In genomic region chr14:68662826-68663225, GRCh38 we compare ENCODE assay signal across 8 cellular contexts.
A peak's percentile ranks its signal among the peaks of the same experiment; 100 is the strongest.
DNase-seq lines count a peak whose midpoint lies in the region; ATAC-seq and TF ChIP-seq lines count a peak whose summit lies in the region.
"Not testable (repeated sequence)": the region's sequence is repeated elsewhere in the genome, so short reads cannot be mapped to it uniquely, and the experiment has no call there.

No MANE protein-coding gene starts in this region.

- intact Hi-C loops in breast epithelium (cut with DNase I; ENCODE audit: low total_unique reads); upper lobe of right lung (cut with DNase I): not testable (repeated sequence)

- peak overlapping the region in 7 of 8 donors; percentile 33 to 94 (median 93) for H3K27ac Mint-ChIP-seq in CD8-positive, alpha-beta memory T cell
- peak overlapping the region; percentile 87 for H3K27ac Mint-ChIP-seq in T-helper 17 cell
- H3K27ac Mint-ChIP-seq in glutamatergic neuron (ENCODE audit: unreplicated experiment), result peak overlapping the region; percentile 19

- not testable (repeated sequence) for H3K4me3 ChIP-seq in CD8-positive, alpha-beta memory T cell (ENCODE audit: low read length); breast epithelium; skin epidermis; upper lobe of right lung

- TF ChIP-seq POLR2A in breast epithelium (IDR thresholded peaks at IDR 0.05), result not testable (repeated sequence)

- not testable (repeated sequence) for H3K27me3 ChIP-seq in CD8-positive, alpha-beta memory T cell (ENCODE audit: insufficient read depth, low read length, poor library complexity, severe bottlenecking); breast epithelium; upper lobe of right lung

- H3K4me3 Mint-ChIP-seq in CD8-positive, alpha-beta memory T cell, result peak overlapping the region; percentile 57 to 94 (median 87)
- H3K4me3 Mint-ChIP-seq in T-helper 17 cell, result peak overlapping the region; percentile 87
- peak overlapping the region; percentile 71 for H3K4me3 Mint-ChIP-seq in activated T-cell treated with anti-CD3 and anti-CD28 coated beads, Interleukin-2, amount 50 U/mL, for 4 hours
- not testable (repeated sequence) for H3K4me3 Mint-ChIP-seq in glutamatergic neuron (ENCODE audit: unreplicated experiment)

- POLR2A ChIA-PET in CD8-positive, alpha-beta memory T cell (lab: Charles Lee), result interaction anchor here (1.6 kb wide), 2 partner anchors 23 to 154 kb away, joined by 5 to 8 read pairs; no protein-coding TSS in a partner anchor

- not testable (repeated sequence) for H3K9me3 ChIP-seq in CD8-positive, alpha-beta memory T cell (ENCODE audit: low read length); T-helper 17 cell (ENCODE audit: control insufficient read depth, low read length, poor library complexity, severe bottlenecking); breast epithelium; upper lobe of right lung

- H3K4me1 Mint-ChIP-seq in CD8-positive, alpha-beta memory T cell, result peaks cover 39 to 46% (median 42%) of the 10 kb centered on the region in 3 donors
- H3K4me1 Mint-ChIP-seq in T-helper 17 cell, result peaks cover 45% of the 10 kb centered on the region
- peaks cover 42% of the 10 kb centered on the region for H3K4me1 Mint-ChIP-seq in activated T-cell treated with anti-CD3 and anti-CD28 coated beads, Interleukin-2, amount 50 U/mL, for 4 hours (ENCODE audit: low read depth)
- peaks cover 20% of the 10 kb centered on the region for H3K4me1 Mint-ChIP-seq in glutamatergic neuron (ENCODE audit: low read depth, unreplicated experiment)

- TF ChIP-seq CTCF in breast epithelium (IDR thresholded peaks at IDR 0.05); glutamatergic neuron (IDR thresholded peaks at IDR 0.05; ENCODE audit: partially characterized antibody, unreplicated experiment); upper lobe of right lung (IDR thresholded peaks at IDR 0.05): not testable (repeated sequence)

- not testable (repeated sequence) for H3K27me3 Mint-ChIP-seq in CD8-positive, alpha-beta memory T cell; T-helper 17 cell; activated T-cell treated with anti-CD3 and anti-CD28 coated beads, Interleukin-2, amount 50 U/mL, for 4 hours (ENCODE audit: low read depth); glutamatergic neuron (ENCODE audit: unreplicated experiment)

- H3K36me3 ChIP-seq in CD8-positive, alpha-beta memory T cell (ENCODE audit: insufficient read depth, low read length); breast epithelium; upper lobe of right lung: not testable (repeated sequence)

- not testable (repeated sequence) for H3K9me3 Mint-ChIP-seq in CD8-positive, alpha-beta memory T cell; activated T-cell treated with anti-CD3 and anti-CD28 coated beads, Interleukin-2, amount 50 U/mL, for 4 hours; glutamatergic neuron (ENCODE audit: unreplicated experiment)

- DNase-seq in CD8-positive, alpha-beta memory T cell; T-helper 17 cell; activated T-cell treated with anti-CD3 and anti-CD28 coated beads, Interleukin-2, amount 50 U/mL, for 4 hours; breast epithelium (ENCODE audit: low spot score in 2 of 2); glutamatergic neuron: not testable (repeated sequence)
- DNase-seq in myocyte (ENCODE audit: low read depth), result peak; percentile 49
- DNase-seq in upper lobe of right lung, result peak; percentile 29

- CTCF ChIA-PET in CD8-positive, alpha-beta memory T cell (lab: Charles Lee), result interaction anchor here (1.0 to 2.2 kb wide), 3 partner anchors 20 to 151 kb away, joined by 3 to 8 read pairs (median 3); no protein-coding TSS in a partner anchor

- H3K27ac ChIP-seq in CD8-positive, alpha-beta memory T cell (ENCODE audit: low read depth, low read length), result peak overlapping the region; percentile 39
- peak overlapping the region; percentile 78 to 79 for H3K27ac ChIP-seq in breast epithelium
- peak overlapping the region in 16 of 21 experiments; percentile 19 to 79 (median 49) for H3K27ac ChIP-seq in skin epidermis
- peak overlapping the region; percentile 26 for H3K27ac ChIP-seq in upper lobe of right lung

- peaks cover 17% of the 10 kb centered on the region for H3K4me1 ChIP-seq in CD8-positive, alpha-beta memory T cell (ENCODE audit: insufficient read depth, low read length)
- peaks cover 0 to 28% of the 10 kb centered on the region in 2 donors for H3K4me1 ChIP-seq in breast epithelium
- H3K4me1 ChIP-seq in upper lobe of right lung, result peaks cover 39% of the 10 kb centered on the region

- not testable (repeated sequence) for ATAC-seq in T-helper 17 cell; activated T-cell treated with anti-CD3 and anti-CD28 coated beads, Interleukin-2, amount 50 U/mL, for 4 hours; upper lobe of right lung

- not testable (repeated sequence) for H3K36me3 Mint-ChIP-seq in CD8-positive, alpha-beta memory T cell; T-helper 17 cell (ENCODE audit: low read depth); activated T-cell treated with anti-CD3 and anti-CD28 coated beads, Interleukin-2, amount 50 U/mL, for 4 hours (ENCODE audit: insufficient read depth); glutamatergic neuron (ENCODE audit: unreplicated experiment)

Comparison
In these comparisons a context has a peak if more than half of its experiments do, and no peak if none do; other contexts are left out.
1. H3K27ac ChIP-seq: peak in every context shown above with its lines; median percentile 78 in breast epithelium; 49 in skin epidermis; 39 in CD8-positive, alpha-beta memory T cell; 26 in upper lobe of right lung.
2. H3K27ac Mint-ChIP-seq: peak in every context shown above with its lines; median percentile 93 in CD8-positive, alpha-beta memory T cell; 87 in T-helper 17 cell; 19 in glutamatergic neuron.